ENCODE assay signal across 8 cellular contexts in genomic region chr2:199488772-199489400, GRCh38. TPM values are rescaled to one million over a fixed set of nuclear protein-coding genes. Genes with fewer than 3 reads are reported as not detected.
DNase-seq lines count a peak whose midpoint lies in the region; ATAC-seq, FAIRE-seq and TF ChIP-seq lines count a peak whose summit lies in the region.

No MANE protein-coding gene starts in this region.

- ATAC-seq in GM19395 (IDR thresholded peaks at IDR 0.05; ENCODE audit: unreplicated experiment) (peak; percentile 71), SK-N-SH treated with all-trans-retinoic acid at 6 μM for 48 hours (peak; percentile 80), lung (ENCODE audit: insufficient read depth, low FRiP score) (peak; percentile 61), GM21528 (IDR thresholded peaks at IDR 0.05; ENCODE audit: low FRiP score, unreplicated experiment) (no peak)

- DNase-seq in DMS53 treated with DMSO at 0.1 percent for 48 hours (lab: John Stamatoyannopoulos, UW; ENCODE audit: unreplicated experiment) (peak; percentile 55), bronchial epithelial cell (ENCODE audit: low read depth) (peak; percentile 42), lung (ENCODE audit: low spot score) (peak; percentile 53), superior temporal gyrus (ENCODE audit: extremely low spot score) (peak; percentile 78)

- FAIRE-seq in bronchial epithelial cell (lab: Jason Lieb, UNC), result no peak

- WGBS in lung, 2 donors, result 48 to 51% methylated on average over 6 of the region's 6 CpGs

- no peak overlapping the region for H3K27ac ChIP-seq in lung (ENCODE audit: low read depth in 1 of 2, low read length in 1 of 2)

- H3K4me1 ChIP-seq in lung (ENCODE audit: control insufficient read depth in 2 of 2, insufficient read depth in 2 of 2, low read length in 2 of 2), result no peaks in the 10 kb centered on the region

- TF ChIP-seq CTCF in bronchial epithelial cell (IDR thresholded peaks at IDR 0.05; ENCODE audit: insufficient read depth, low read length, severe bottlenecking), result peak; percentile 76
- TF ChIP-seq CTCF in lung (IDR thresholded peaks at IDR 0.05; ENCODE audit: control extremely low read depth, extremely low read depth), result peak; percentile 27

- no peak for TF ChIP-seq EP300 in Ishikawa (IDR thresholded peaks at IDR 0.05; ENCODE audit: borderline replicate concordance)

- H3K36me3 ChIP-seq in bronchial epithelial cell (ENCODE audit: control insufficient read depth, insufficient read depth, low read length) (no peaks in the 10 kb centered on the region), lung (ENCODE audit: control insufficient read depth in 2 of 2, insufficient read depth in 2 of 2, low read length in 2 of 2) (no peaks in the 10 kb centered on the region)

- H3K4me3 ChIP-seq in bronchial epithelial cell (ENCODE audit: low read depth, low read length) (no peak overlapping the region), lung (no peak overlapping the region)

- H3K9me3 ChIP-seq in lung (ENCODE audit: control insufficient read depth in 2 of 2, insufficient read depth in 1 of 2, low read length in 1 of 2), result peaks cover 0 to 2% of the 10 kb centered on the region in 2 donors

- no peaks in the 10 kb centered on the region for H3K27me3 ChIP-seq in bronchial epithelial cell (ENCODE audit: control insufficient read depth, insufficient read depth, low read length)
- H3K27me3 ChIP-seq in lung (ENCODE audit: control insufficient read depth, insufficient read depth), result no peaks in the 10 kb centered on the region

- TF ChIP-seq RAD21 in Ishikawa (IDR thresholded peaks at IDR 0.05; ENCODE audit: low read depth), result peak; percentile 52

TF ChIP-seq in Ishikawa, 13 proteins besides CTCF, POLR2A, EP300 and RAD21:
- TF ChIP-seq REST (IDR thresholded peaks at IDR 0.05; ENCODE audit: low read depth), result no peak
- TF ChIP-seq, protein P1, sequence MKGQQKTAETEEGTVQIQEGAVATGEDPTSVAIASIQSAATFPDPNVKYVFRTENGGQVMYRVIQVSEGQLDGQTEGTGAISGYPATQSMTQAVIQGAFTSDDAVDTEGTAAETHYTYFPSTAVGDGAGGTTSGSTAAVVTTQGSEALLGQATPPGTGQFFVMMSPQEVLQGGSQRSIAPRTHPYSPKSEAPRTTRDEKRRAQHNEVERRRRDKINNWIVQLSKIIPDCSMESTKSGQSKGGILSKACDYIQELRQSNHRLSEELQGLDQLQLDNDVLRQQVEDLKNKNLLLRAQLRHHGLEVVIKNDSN (IDR thresholded peaks at IDR 0.05), result no peak
- no peak for TF ChIP-seq YY1 (IDR thresholded peaks at IDR 0.05; ENCODE audit: low read depth)
- TF ChIP-seq CEBPB (IDR thresholded peaks at IDR 0.05), result no peak
- no peak for TF ChIP-seq CREB1 (IDR thresholded peaks at IDR 0.05; ENCODE audit: low read depth)
- no peak for TF ChIP-seq MAX (IDR thresholded peaks at IDR 0.05)
- TF ChIP-seq NFIC (IDR thresholded peaks at IDR 0.05), result no peak
- no peak for TF ChIP-seq ZBTB7A (IDR thresholded peaks at IDR 0.05; ENCODE audit: low read depth)
- no peak for TF ChIP-seq FOXM1 (IDR thresholded peaks at IDR 0.05; ENCODE audit: borderline replicate concordance, low read depth)
- TF ChIP-seq TAF1 (IDR thresholded peaks at IDR 0.05; ENCODE audit: low read depth), result no peak
- no peak for TF ChIP-seq EGR1 (IDR thresholded peaks at IDR 0.05)
- TF ChIP-seq TEAD4 (IDR thresholded peaks at IDR 0.05), result no peak
- TF ChIP-seq TCF12 (IDR thresholded peaks at IDR 0.05; ENCODE audit: low read depth), result no peak

TF ChIP-seq in SK-N-SH treated with all-trans-retinoic acid at 6 μM for 48 hours, 23 proteins besides CTCF, POLR2A, EP300 and RAD21:
- TF ChIP-seq BACH2 (CRISPR knock-in tag; IDR thresholded peaks at IDR 0.05; ENCODE audit: borderline replicate concordance), result no peak
- no peak for TF ChIP-seq TSHZ2 (CRISPR knock-in tag; IDR thresholded peaks at IDR 0.05)
- no peak for TF ChIP-seq TOX (CRISPR knock-in tag; IDR thresholded peaks at IDR 0.05; ENCODE audit: borderline replicate concordance)
- no peak for TF ChIP-seq PATZ1 (CRISPR knock-in tag; IDR thresholded peaks at IDR 0.05; ENCODE audit: borderline replicate concordance)
- no peak for TF ChIP-seq ZNF565 (CRISPR knock-in tag; conservative IDR thresholded peaks at IDR 0.05; ENCODE audit: low read depth)
- TF ChIP-seq GLIS3 (CRISPR knock-in tag; IDR thresholded peaks at IDR 0.05), result no peak
- no peak for TF ChIP-seq SNAI2 (CRISPR knock-in tag; IDR thresholded peaks at IDR 0.05)
- TF ChIP-seq ZFP30 (CRISPR knock-in tag; IDR thresholded peaks at IDR 0.05), result no peak
- no peak for TF ChIP-seq ZNF8 (CRISPR knock-in tag; IDR thresholded peaks at IDR 0.05)
- TF ChIP-seq ARNTL (CRISPR knock-in tag; IDR thresholded peaks at IDR 0.05; ENCODE audit: borderline replicate concordance, low read depth), result no peak
- TF ChIP-seq ZFP3 (CRISPR knock-in tag; IDR thresholded peaks at IDR 0.05), result no peak

RNA-seq across cellular contexts. Expression of gene SATB2, which starts 31.1 kb away (rescaled TPM):
- total RNA-seq in bronchial epithelial cell (1.6 and 2.0 TPM in 2 replicates), lung (1 to 10 TPM; 2.9 to 3.7 TPM)
- polyA plus RNA-seq in lung, result under 1 TPM; 0.47 to 0.75 TPM
